9 cellular contexts compared by ENCODE assay signal in the genomic region with DNA sequence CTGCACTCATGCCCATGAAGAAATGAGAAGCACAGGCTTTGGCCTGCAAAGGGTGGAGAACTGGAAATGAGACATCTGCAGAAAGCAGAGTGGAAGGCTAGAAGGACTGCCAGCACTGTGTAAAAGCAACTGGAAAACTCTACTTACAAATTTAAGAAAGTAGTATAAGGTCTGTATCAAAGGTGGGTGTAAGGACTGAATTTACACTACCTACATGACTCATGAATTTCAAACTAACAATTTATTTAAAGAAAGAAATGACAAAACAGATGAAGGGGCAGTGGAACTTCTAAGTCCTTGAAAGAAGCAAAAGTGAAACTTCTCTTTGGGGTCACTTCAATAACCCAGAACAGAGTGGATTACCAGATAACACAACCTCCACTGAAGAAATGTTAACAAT.
A peak's percentile ranks its signal among the peaks of the same experiment; 100 is the strongest.
DNase-seq lines count a peak whose midpoint lies in the region; ATAC-seq lines count a peak whose summit lies in the region.
"Had no signal": no experiment of that assay in that cellular context is flagged by ENCODE, and none has a peak within 500 bp of the region (broad histone marks: within the 10 kb centered on the region; RNA-seq: fewer than 3 reads in every experiment).

No MANE protein-coding gene starts in this region.

- intact Hi-C loops in posterior cingulate gyrus (cut with DNase I) = no loop called here

- DNase-seq in immature natural killer cell (peak in 2 of 3 donors; percentile 3 to 7), posterior cingulate gyrus (no peak), NCI-H2196 treated with DMSO at 0.1 percent for 48 hours (lab: John Stamatoyannopoulos, UW; ENCODE audit: unreplicated experiment) (no peak)
- DNase-seq in stimulated activated CD4-positive, alpha-beta T cell treated with anti-CD3 and anti-CD28 coated beads, Interleukin-12 subunit alpha, Interleukin-12 subunit beta, amount 100 ng/mL, for 4 hours = no peak
- DNase-seq: NCI-H510A treated with DMSO at 0.1 percent for 48 hours had no signal

- peak; percentile 79 for ATAC-seq in GM18868 (IDR thresholded peaks at IDR 0.05; ENCODE audit: unreplicated experiment)
- ATAC-seq in GM21619 (IDR thresholded peaks at IDR 0.05; ENCODE audit: unreplicated experiment) = peak; percentile 83
- peak; percentile 77 for ATAC-seq in HG03457 (IDR thresholded peaks at IDR 0.05; ENCODE audit: unreplicated experiment)

- peak overlapping the region; percentile 58 to 81 (median 70) for H3K4me3 Mint-ChIP-seq in immature natural killer cell
- H3K4me3 Mint-ChIP-seq: neural crest cell had no signal

- peaks cover 33 to 47% of the 10 kb centered on the region in 2 donors for H3K4me1 Mint-ChIP-seq in immature natural killer cell

- peaks cover 0 to 13% (median 10%) of the 10 kb centered on the region in 3 donors for H3K36me3 Mint-ChIP-seq in immature natural killer cell

- peaks cover 1 to 2% (median 2%) of the 10 kb centered on the region in 3 donors for H3K27me3 Mint-ChIP-seq in immature natural killer cell (ENCODE audit: low read depth in 3 of 3)

- H3K27ac Mint-ChIP-seq in immature natural killer cell = peak overlapping the region; percentile 66 to 88 (median 82)

- H3K9me3 Mint-ChIP-seq in immature natural killer cell = no peaks in the 10 kb centered on the region

Comparison
In these comparisons a context has a peak if more than half of its experiments do, and no peak if none do; other contexts are left out.
1. DNase-seq: peak in immature natural killer cell (2 of 3); none in posterior cingulate gyrus (0 of 10), NCI-H2196 treated with DMSO at 0.1 percent for 48 hours (single experiment) and stimulated activated CD4-positive, alpha-beta T cell treated with anti-CD3 and anti-CD28 coated beads, Interleukin-12 subunit alpha, Interleukin-12 subunit beta, amount 100 ng/mL, for 4 hours (single experiment).
2. Peak in every context shown above with its lines, with median percentiles within 50 percentile points of each other: ATAC-seq.